Comparison of ENCODE assay signal across 8 cellular contexts in the genomic region with DNA sequence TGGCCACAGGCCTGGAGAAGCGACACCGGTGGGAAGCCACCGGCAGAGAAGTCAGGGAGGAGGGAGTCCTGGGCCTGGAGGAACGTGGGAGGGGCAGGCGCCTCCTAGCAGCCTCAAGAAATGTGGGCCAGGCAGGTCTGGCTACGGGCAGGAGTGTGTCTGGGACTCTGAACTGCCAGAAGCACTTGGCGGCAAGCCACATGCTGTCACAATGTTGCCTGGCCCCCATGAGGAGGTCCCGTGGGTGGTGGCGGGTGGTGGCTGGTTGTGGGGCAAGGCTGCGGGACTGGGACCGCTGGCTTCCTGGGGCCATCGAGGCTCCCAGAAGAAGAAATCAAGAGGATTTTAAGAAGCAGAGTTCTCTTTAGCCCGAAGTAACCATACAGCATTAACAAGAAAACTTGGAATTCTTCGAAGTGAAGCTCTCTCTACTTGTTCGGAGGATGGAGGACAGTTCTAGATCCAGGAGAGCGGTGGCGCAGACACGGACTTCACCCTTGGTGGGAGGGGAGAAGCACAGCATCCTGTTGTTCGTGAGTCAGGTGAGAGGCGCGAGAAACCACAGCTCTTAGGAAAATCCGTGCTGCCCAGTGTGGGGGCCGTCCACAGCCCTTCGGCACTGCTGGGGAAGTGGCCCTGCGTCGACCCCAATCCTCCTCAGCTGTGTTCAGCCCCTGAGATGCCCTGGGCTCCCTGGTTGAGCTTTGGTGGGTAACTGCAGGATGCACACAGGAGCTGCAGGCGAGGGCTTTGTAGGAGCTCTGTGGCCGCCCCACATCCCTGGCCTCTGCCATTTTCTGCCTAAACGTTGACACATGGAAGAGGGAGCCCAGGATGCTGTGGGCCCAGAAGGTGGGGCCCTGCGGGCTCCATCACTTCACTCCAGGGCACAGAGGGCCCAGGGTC. TPM values are rescaled to one million over a fixed set of nuclear protein-coding genes. Genes with fewer than 3 reads are reported as not detected.
DNase-seq lines count a peak whose midpoint lies in the region; ATAC-seq and TF ChIP-seq lines count a peak whose summit lies in the region.

No MANE protein-coding gene starts in this region.

- no peak for ATAC-seq in memory B cell (ENCODE audit: low read depth)

- WGBS in thyroid gland, 2 donors = 51% methylated on average over 24 to 29 of the region's 30 CpGs

- no peak overlapping the region for H3K4me3 ChIP-seq in thyroid gland (replicated peaks in 1 of 3)

- H3K27me3 ChIP-seq in thyroid gland = no peaks in the 10 kb centered on the region

- H3K36me3 ChIP-seq in thyroid gland = no peaks in the 10 kb centered on the region

- H3K9me3 Mint-ChIP-seq in memory B cell = no peaks in the 10 kb centered on the region

- DNase-seq in SIG-M5 treated with dmso at 0.1 percent for 504 hours (lab: John Stamatoyannopoulos, UW; ENCODE audit: unreplicated experiment) (peak; percentile 40), SIG-M5 (lab: John Stamatoyannopoulos, UW) (no peak), cerebellum (ENCODE audit: low spot score) (peak; percentile 75), memory B cell (ENCODE audit: low spot score in 2 of 2) (no peak), thyroid gland (peak; percentile 99), NCI-H2107 (lab: John Stamatoyannopoulos, UW) (no peak), KG1 (lab: John Stamatoyannopoulos, UW) (no peak), DMS153 treated with DMSO at 0.1 percent for 48 hours (lab: John Stamatoyannopoulos, UW; ENCODE audit: unreplicated experiment) (no peak)

- peaks cover 60 to 88% of the 10 kb centered on the region in 2 donors for H3K4me1 ChIP-seq in thyroid gland

- TF ChIP-seq CTCF in thyroid gland (IDR thresholded peaks at IDR 0.05) = no peak

- peaks cover 32% of the 10 kb centered on the region for H3K4me1 Mint-ChIP-seq in memory B cell

- intact Hi-C loops in thyroid gland (cut with DNase I) = no loop called here

- H3K27ac ChIP-seq in thyroid gland = peak overlapping the region; percentile 49 to 72 (median 67)

- peaks cover 10% of the 10 kb centered on the region for H3K36me3 Mint-ChIP-seq in memory B cell

- TF ChIP-seq POLR2A in thyroid gland (IDR thresholded peaks at IDR 0.05) = peak in 1 of 2 donors; percentile 19

- no peaks in the 10 kb centered on the region for H3K27me3 Mint-ChIP-seq in memory B cell

- H3K4me3 Mint-ChIP-seq in memory B cell = no peak overlapping the region

- H3K27ac Mint-ChIP-seq in memory B cell = peak overlapping the region; percentile 38

- no peaks in the 10 kb centered on the region for H3K9me3 ChIP-seq in thyroid gland

RNA-seq across cellular contexts. Expression of a gene that starts 12.4 kb away (rescaled TPM):
- 23.4 TPM for total RNA-seq in cerebellum
- 10 to 100 TPM; 31.4 to 59.6 (median 39.9) TPM for total RNA-seq in thyroid gland

RNA-seq across cellular contexts. Expression of a gene that starts 45.9 kb away (rescaled TPM):
- total RNA-seq in cerebellum = 14.0 TPM
- 10 to 100 TPM; 42.2 to 82.2 (median 50.2) TPM for total RNA-seq in thyroid gland

Comparison
In these comparisons a context has a peak if more than half of its experiments do, and no peak if none do; other contexts are left out.
1. DNase-seq: peak in SIG-M5 treated with dmso at 0.1 percent for 504 hours (single experiment), cerebellum (single experiment) and thyroid gland (2 of 2); none in SIG-M5 (single experiment), memory B cell (0 of 2), NCI-H2107 (single experiment), KG1 (single experiment) and DMS153 treated with DMSO at 0.1 percent for 48 hours (single experiment).